21 cellular contexts compared by ENCODE assay signal in genomic region chr3:40845447-40845846, GRCh38.
"Had no signal": no experiment of that assay in that cellular context is flagged by ENCODE, and none has a peak within 500 bp of the region (broad histone marks: within the 10 kb centered on the region; RNA-seq: fewer than 3 reads in every experiment).

No MANE protein-coding gene starts in this region.

- H3K79me2 ChIP-seq: hepatocyte had no signal

- H3K36me3 ChIP-seq: colonic mucosa, left ventricle myocardium inferior, neutrophil, tibial nerve had no signal

- DNase-seq: colonic mucosa; dermis blood vessel endothelial cell; foreskin keratinocyte; head of caudate nucleus; kidney; left cardiac atrium; left ventricle myocardium inferior; mucosa of descending colon; naive thymus-derived CD8-positive, alpha-beta T cell; posterior cingulate gyrus; stimulated activated CD4-positive, alpha-beta T cell treated with anti-CD3 and anti-CD28 coated beads, Interleukin-2, amount 100 ng/mL, for 24 hours; stimulated activated CD4-positive, alpha-beta T cell treated with anti-CD3 and anti-CD28 coated beads, Interleukin-4, amount 100 ng/mL, for 4 hours; stimulated activated naive B cell treated with anti-CD40 and anti-IgM and Interleukin-4, amounts not matched to agents 10 μg/mL and 1 μg/mL and 100 μg/mL, for 72 hours; stimulated activated naive CD8-positive, alpha-beta T cell treated with anti-CD3 and anti-CD28 coated beads, Interleukin-15, amount 100 ng/mL, for 72 hours; testis had no signal

- ATAC-seq: foreskin keratinocyte; left cardiac atrium; mucosa of descending colon; naive thymus-derived CD8-positive, alpha-beta T cell; sciatic nerve; stimulated activated naive B cell treated with anti-CD40 and anti-IgM and Interleukin-4, amounts not matched to agents 10 μg/mL and 1 μg/mL and 100 μg/mL, for 72 hours; stimulated activated naive CD8-positive, alpha-beta T cell treated with anti-CD3 and anti-CD28 coated beads, Interleukin-15, amount 100 ng/mL, for 72 hours had no signal

- H3K4me2 ChIP-seq: hepatocyte had no signal

- H3K9me3 ChIP-seq: colonic mucosa, mucosa of descending colon, neutrophil, testis, tibial nerve had no signal

- H2AFZ ChIP-seq: hepatocyte had no signal

- H3K4me3 ChIP-seq: colonic mucosa, hepatocyte, left ventricle myocardium inferior, lung, mucosa of descending colon, skin epidermis, testis, tibial nerve had no signal

- H3K27me3 ChIP-seq: colonic mucosa, foreskin keratinocyte, hepatocyte, neutrophil, testis, tibial nerve had no signal

- H3K4me1 ChIP-seq: colonic mucosa, testis, tibial nerve had no signal

- H3K27ac ChIP-seq: colonic mucosa, foreskin keratinocyte, hepatocyte, left ventricle myocardium inferior, neutrophil, skin epidermis, testis, tibial nerve had no signal
